ENCODE assay signal across 9 cellular contexts in the genomic region with DNA sequence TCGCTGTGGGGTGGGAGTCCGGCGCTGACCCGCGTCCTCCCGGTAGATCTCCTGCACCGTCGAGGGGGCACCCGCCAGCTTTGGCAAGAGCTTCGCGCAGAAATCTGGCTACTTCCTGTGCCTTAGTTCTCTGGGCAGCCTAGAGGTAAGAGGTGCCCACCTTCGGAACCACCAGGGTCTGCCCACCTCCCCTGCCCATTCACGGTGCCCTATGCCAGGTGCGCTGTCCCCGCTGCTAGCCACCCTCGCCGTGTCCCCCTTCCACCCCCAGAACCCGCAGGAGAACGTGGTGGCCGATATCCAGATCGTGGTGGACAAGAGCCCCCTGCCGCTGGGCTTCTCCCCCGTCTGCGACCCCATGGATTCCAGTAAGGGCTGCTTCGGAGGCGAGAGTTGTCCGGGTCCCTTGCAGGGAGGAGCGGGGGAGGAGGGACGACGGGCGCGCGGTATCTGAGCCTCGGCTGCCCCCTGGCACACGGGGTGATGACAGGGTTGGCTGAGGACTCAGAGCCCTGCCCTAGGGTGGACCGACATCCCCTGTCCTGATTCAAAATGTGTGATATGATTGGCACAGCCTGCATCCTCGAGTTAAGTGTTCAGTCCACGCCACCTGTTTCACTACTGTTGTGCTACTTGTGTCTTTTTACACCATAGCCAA. TPM values are rescaled to one million over a fixed set of nuclear protein-coding genes. Genes with fewer than 3 reads are reported as not detected.
A peak's percentile ranks its signal among the peaks of the same experiment; 100 is the strongest.
DNase-seq lines count a peak whose midpoint lies in the region; ATAC-seq, FAIRE-seq and TF ChIP-seq lines count a peak whose summit lies in the region.
"Had no signal": no experiment of that assay in that cellular context is flagged by ENCODE, and none has a peak within 500 bp of the region (broad histone marks: within the 10 kb centered on the region; RNA-seq: fewer than 3 reads in every experiment).

No MANE protein-coding gene starts in this region.

- H3K27ac ChIP-seq in Peyer's patch (peak overlapping the region; percentile 47 to 81 (median 72)), body of pancreas (peak overlapping the region in 3 of 4 donors; percentile 30 to 79 (median 52)), keratinocyte (ENCODE audit: control insufficient read depth, insufficient read depth, low read length) (peak overlapping the region; percentile 26)

- H3K27me3 ChIP-seq in Peyer's patch (no peaks in the 10 kb centered on the region), body of pancreas (no peaks in the 10 kb centered on the region), keratinocyte (ENCODE audit: control insufficient read depth, extremely low read depth, insufficient read depth, low read length) (no peaks in the 10 kb centered on the region)

- TF ChIP-seq CTCF in Peyer's patch (IDR thresholded peaks at IDR 0.05) (peak in 2 of 6 experiments; percentile 7 to 18), body of pancreas (IDR thresholded peaks at IDR 0.05) (no peak), keratinocyte (optimal IDR thresholded peaks at IDR 0.05 in 1 of 3, IDR thresholded peaks at IDR 0.05 in 1 of 3, conservative IDR thresholded peaks at IDR 0.05 in 1 of 3; ENCODE audit: extremely low read depth in 1 of 3, insufficient read depth in 2 of 3, low read length in 3 of 3) (peak in 2 of 3 experiments; percentile 17 to 56)

- H3K36me3 ChIP-seq in Peyer's patch: peaks cover 0 to 7% (median 0%) of the 10 kb centered on the region in 3 donors
- H3K36me3 ChIP-seq in body of pancreas (replicated peaks in 1 of 2; ENCODE audit: insufficient read depth in 1 of 2, low read depth in 2 of 2): no peaks in the 10 kb centered on the region
- peaks cover 0 to 4% of the 10 kb centered on the region in 2 experiments for H3K36me3 ChIP-seq in keratinocyte (ENCODE audit: control insufficient read depth in 2 of 2, extremely low read depth in 1 of 2, insufficient read depth in 2 of 2, low read length in 2 of 2)

- peak; percentile 44 for FAIRE-seq in keratinocyte (lab: Jason Lieb, UNC)

- WGBS in body of pancreas, 2 donors: 5 to 17% methylated on average over 15 to 37 of the region's 38 CpGs

- H3K9me1 ChIP-seq in keratinocyte (ENCODE audit: control insufficient read depth, extremely low read depth, insufficient read depth, low read length): no peaks in the 10 kb centered on the region

- H3K79me2 ChIP-seq in keratinocyte (ENCODE audit: control insufficient read depth, insufficient read depth, low read length): no peaks in the 10 kb centered on the region

- H3K4me2 ChIP-seq in keratinocyte (ENCODE audit: control insufficient read depth, extremely low read depth, insufficient read depth, low read depth, low read length): peak overlapping the region; percentile 65

- H2AFZ ChIP-seq in keratinocyte (ENCODE audit: control insufficient read depth, low read length): peak overlapping the region; percentile 93

- dilution Hi-C loops in keratinocyte (cut with MboI; ENCODE audit: extremely low pct_ligation_motif_present, low sequenced_read_pairs): no loop called here

- no peaks in the 10 kb centered on the region for H4K20me1 ChIP-seq in keratinocyte (ENCODE audit: control insufficient read depth, extremely low read depth, insufficient read depth, low read length)

- peaks cover 0 to 13% (median 1%) of the 10 kb centered on the region in 4 donors for H3K4me1 ChIP-seq in Peyer's patch
- H3K4me1 ChIP-seq in body of pancreas: peaks cover 14% of the 10 kb centered on the region
- peaks cover 9% of the 10 kb centered on the region for H3K4me1 ChIP-seq in keratinocyte (ENCODE audit: control insufficient read depth, extremely low read depth, insufficient read depth, low read length)

- DNase-seq in NCI-H510A treated with DMSO at 0.1 percent for 48 hours (lab: John Stamatoyannopoulos, UW) (peak; percentile 21), NCI-H510A (lab: John Stamatoyannopoulos, UW) (no peak), Peyer's patch (peak in 2 of 3 donors; percentile 60 to 64), body of pancreas (peak; percentile 21 to 31 (median 26)), keratinocyte (ENCODE audit: low read depth, low spot score) (no peak), NCI-H128 (lab: John Stamatoyannopoulos, UW; ENCODE audit: unreplicated experiment) (no peak)
- DNase-seq in stimulated activated CD4-positive, alpha-beta T cell treated with anti-CD3 and anti-CD28 coated beads, Interleukin-4, amount 100 ng/mL, for 24 hours: peak; percentile 17

- H3K4me3 ChIP-seq in Peyer's patch (peak overlapping the region; percentile 76 to 87 (median 84)), body of pancreas (peak overlapping the region; percentile 64 to 96), keratinocyte (ENCODE audit: control insufficient read depth in 2 of 3, extremely low read depth in 1 of 3, insufficient read depth in 2 of 3, low read depth in 1 of 3, low read length in 3 of 3) (peak overlapping the region; percentile 76 to 87 (median 85))

- peak overlapping the region; percentile 72 for H3K9ac ChIP-seq in keratinocyte (ENCODE audit: control insufficient read depth, extremely low read depth, insufficient read depth, low read length)

- ATAC-seq in HG02763 (IDR thresholded peaks at IDR 0.05; ENCODE audit: unreplicated experiment) (peak; percentile 17), body of pancreas (peak; percentile 2)

- intact Hi-C loops in body of pancreas (cut with DNase I): no loop called here

- H3K9me3 ChIP-seq in Peyer's patch (no peaks in the 10 kb centered on the region), body of pancreas (no peaks in the 10 kb centered on the region), keratinocyte (ENCODE audit: control insufficient read depth, low read depth, low read length) (no peaks in the 10 kb centered on the region)

- TF ChIP-seq POLR2A in Peyer's patch (IDR thresholded peaks at IDR 0.05) (peak in 1 of 2 donors; percentile 9), body of pancreas (IDR thresholded peaks at IDR 0.05) (no peak)

RNA-seq across cellular contexts. Expression of gene MVB12A, which starts 0.5 kb away (rescaled TPM):
- total RNA-seq in Peyer's patch (10 to 100 TPM; 52.2 to 68.0 (median 64.1) TPM), body of pancreas (10 to 100 TPM; 33.3 to 34.8 TPM)
- polyA plus RNA-seq in keratinocyte: 23.3 to 36.6 TPM (median 33.0 TPM) in 3 replicates
- 9.5 TPM for polyA plus RNA-seq in keratinocyte (2011; ENCODE audit: low read depth)
- 17.9 and 36.2 TPM in 2 replicates for polyA plus RNA-seq in keratinocyte (2011; cell fraction: cytosol; rRNA removed)
- polyA plus RNA-seq in keratinocyte (2011; cell fraction: nucleus; rRNA removed): 21.8 and 31.9 TPM in 2 replicates
- polyA plus RNA-seq in keratinocyte (2012; ENCODE audit: low replicate concordance): 26.7 and 44.0 TPM in 2 replicates
- 10.8 to 34.4 TPM (median 16.2 TPM) in 3 replicates for polyA minus RNA-seq in keratinocyte
- polyA minus RNA-seq in keratinocyte (2011; cell fraction: cytosol; rRNA and poly(A)+ RNA removed): 29.9 TPM
- polyA minus RNA-seq in keratinocyte (2011; cell fraction: nucleus; rRNA and poly(A)+ RNA removed): 8.5 and 10.2 TPM in 2 replicates

RNA-seq across cellular contexts. Expression of gene BST2, which starts 15.0 kb away (rescaled TPM):
- 100 to 1,000 TPM in 1 of 4 donors, 10 to 100 TPM in 2, 1 to 10 TPM in 1; 9.6 to 101 (median 23.9) TPM for total RNA-seq in Peyer's patch
- 10 to 100 TPM; 34.3 to 43.6 TPM for total RNA-seq in body of pancreas
- 4.0 to 8.4 TPM (median 4.4 TPM) in 3 replicates for polyA plus RNA-seq in keratinocyte
- not detected for polyA plus RNA-seq in keratinocyte (2011; ENCODE audit: low read depth)
- 2.7 and 5.7 TPM in 2 replicates for polyA plus RNA-seq in keratinocyte (2011; cell fraction: cytosol; rRNA removed)
- polyA plus RNA-seq in keratinocyte (2011; cell fraction: nucleus; rRNA removed): 4.3 and 6.3 TPM in 2 replicates
- polyA plus RNA-seq in keratinocyte (2012; ENCODE audit: low replicate concordance): 0.17 and 3.1 TPM in 2 replicates
- polyA minus RNA-seq in keratinocyte: 0.48 to 4.6 TPM (median 1.7 TPM) in 3 replicates
- polyA minus RNA-seq in keratinocyte (2011; cell fraction: cytosol; rRNA and poly(A)+ RNA removed): 8.8 TPM
- polyA minus RNA-seq in keratinocyte (2011; cell fraction: nucleus; rRNA and poly(A)+ RNA removed): 2.1 and 5.0 TPM in 2 replicates

RNA-seq across cellular contexts. Expression of gene CCDC194, which starts 26.4 kb away (rescaled TPM):
- total RNA-seq in Peyer's patch: not detected
- total RNA-seq in body of pancreas: not detected
- polyA plus RNA-seq in keratinocyte: not detected in 3 replicates
- not detected for polyA plus RNA-seq in keratinocyte (2011; ENCODE audit: low read depth)
- polyA plus RNA-seq in keratinocyte (2011; cell fraction: cytosol; rRNA removed): not detected in 2 replicates
- not detected in 2 replicates for polyA plus RNA-seq in keratinocyte (2011; cell fraction: nucleus; rRNA removed)
- polyA plus RNA-seq in keratinocyte (2012; ENCODE audit: low replicate concordance): not detected in 2 replicates
- polyA minus RNA-seq in keratinocyte: not detected in 3 replicates
- polyA minus RNA-seq in keratinocyte (2011; cell fraction: cytosol; rRNA and poly(A)+ RNA removed): not detected
- not detected in 2 replicates for polyA minus RNA-seq in keratinocyte (2011; cell fraction: nucleus; rRNA and poly(A)+ RNA removed)
- total RNA-seq: dermis microvascular lymphatic vessel endothelial cell had no signal

RNA-seq across cellular contexts. Expression of gene TMEM221, which starts 28.1 kb away (rescaled TPM):
- total RNA-seq in Peyer's patch: not detected
- under 1 TPM in 1 of 2 donors, not detected in 1; 0.52 TPM for total RNA-seq in body of pancreas
- 0.04 to 0.08 TPM (median 0.06 TPM) in 3 replicates for polyA plus RNA-seq in keratinocyte
- not detected for polyA plus RNA-seq in keratinocyte (2011; ENCODE audit: low read depth)
- 0.04 and 0.09 TPM in 2 replicates for polyA plus RNA-seq in keratinocyte (2011; cell fraction: cytosol; rRNA removed)
- polyA plus RNA-seq in keratinocyte (2011; cell fraction: nucleus; rRNA removed): 0.16 and 0.27 TPM in 2 replicates
- 0.10 and 0.25 TPM in 2 replicates for polyA plus RNA-seq in keratinocyte (2012; ENCODE audit: low replicate concordance)
- 0.16 TPM in 1 of 3 replicates, not detected in the others for polyA minus RNA-seq in keratinocyte
- not detected for polyA minus RNA-seq in keratinocyte (2011; cell fraction: cytosol; rRNA and poly(A)+ RNA removed)
- not detected in 2 replicates for polyA minus RNA-seq in keratinocyte (2011; cell fraction: nucleus; rRNA and poly(A)+ RNA removed)
- total RNA-seq: dermis microvascular lymphatic vessel endothelial cell had no signal

RNA-seq across cellular contexts. Expression of gene NXNL1, which starts 40.3 kb away (rescaled TPM):
- total RNA-seq in Peyer's patch (not detected), body of pancreas (not detected)
- polyA plus RNA-seq in keratinocyte: not detected in 3 replicates
- not detected for polyA plus RNA-seq in keratinocyte (2011; ENCODE audit: low read depth)
- not detected in 2 replicates for polyA plus RNA-seq in keratinocyte (2011; cell fraction: cytosol; rRNA removed)
- not detected in 2 replicates for polyA plus RNA-seq in keratinocyte (2011; cell fraction: nucleus; rRNA removed)
- polyA plus RNA-seq in keratinocyte (2012; ENCODE audit: low replicate concordance): not detected in 2 replicates
- not detected in 3 replicates for polyA minus RNA-seq in keratinocyte
- not detected for polyA minus RNA-seq in keratinocyte (2011; cell fraction: cytosol; rRNA and poly(A)+ RNA removed)
- polyA minus RNA-seq in keratinocyte (2011; cell fraction: nucleus; rRNA and poly(A)+ RNA removed): not detected in 2 replicates
- total RNA-seq: dermis microvascular lymphatic vessel endothelial cell had no signal

Comparison
In these comparisons a context has a peak if more than half of its experiments do, and no peak if none do; other contexts are left out.
1. DNase-seq: peak in NCI-H510A treated with DMSO at 0.1 percent for 48 hours (single experiment), Peyer's patch (2 of 3), body of pancreas (4 of 4) and stimulated activated CD4-positive, alpha-beta T cell treated with anti-CD3 and anti-CD28 coated beads, Interleukin-4, amount 100 ng/mL, for 24 hours (single experiment); none in NCI-H510A (single experiment), keratinocyte (single experiment) and NCI-H128 (single experiment).
2. CTCF ChIP-seq: peak in keratinocyte (2 of 3); none in body of pancreas (0 of 7).
3. Peak in every context shown above with its lines, with median percentiles within 50 percentile points of each other: H3K27ac ChIP-seq and H3K4me3 ChIP-seq.